1 cellular context compared by ENCODE assay signal in genomic region chr22:36453266-36453607, GRCh38.
A peak's percentile ranks its signal among the peaks of the same experiment; 100 is the strongest.
TF ChIP-seq lines count a peak whose summit lies in the region.

No MANE protein-coding gene starts in this region.

TF ChIP-seq in HepG2, 621 proteins besides CTCF, POLR2A, EP300 and RAD21:
- no peak for TF ChIP-seq ZNF737 (CRISPR knock-in tag; IDR thresholded peaks at IDR 0.05; ENCODE audit: borderline replicate concordance)
- no peak for TF ChIP-seq ARNTL (CRISPR knock-in tag; IDR thresholded peaks at IDR 0.05)
- TF ChIP-seq ELF3 (CRISPR knock-in tag; IDR thresholded peaks at IDR 0.05), result peak; percentile 73
- no peak for TF ChIP-seq MXD3 (CRISPR knock-in tag; IDR thresholded peaks at IDR 0.05)
- no peak for TF ChIP-seq ZNF367 (CRISPR knock-in tag; IDR thresholded peaks at IDR 0.05; ENCODE audit: borderline replicate concordance)
- no peak for TF ChIP-seq GATA4 (IDR thresholded peaks at IDR 0.05; ENCODE audit: borderline replicate concordance, low read depth)
- no peak for TF ChIP-seq TFDP1 (CRISPR knock-in tag; IDR thresholded peaks at IDR 0.05; ENCODE audit: borderline replicate concordance)
- TF ChIP-seq SAP130 (CRISPR knock-in tag; IDR thresholded peaks at IDR 0.05; ENCODE audit: low read depth), result peak; percentile 30; the same call in 1 of the 2 replicates
- no peak for TF ChIP-seq HINFP (CRISPR knock-in tag; IDR thresholded peaks at IDR 0.05; ENCODE audit: low read depth)
- TF ChIP-seq PBX3 (CRISPR knock-in tag; IDR thresholded peaks at IDR 0.05; ENCODE audit: borderline replicate concordance), result no peak
- TF ChIP-seq FOXP4 (CRISPR knock-in tag; IDR thresholded peaks at IDR 0.05), result 0 out of 2 replicates have a peak, but pooled peaks have one; percentile 13
- TF ChIP-seq SKI (IDR thresholded peaks at IDR 0.05; ENCODE audit: partially characterized antibody), result no peak
- no peak for TF ChIP-seq DR1 (CRISPR knock-in tag; IDR thresholded peaks at IDR 0.05)
- TF ChIP-seq ZNF30 (CRISPR knock-in tag; IDR thresholded peaks at IDR 0.05), result no peak
- TF ChIP-seq GATAD2A (CRISPR knock-in tag; IDR thresholded peaks at IDR 0.05), result 0 out of 2 replicates have a peak, but pooled peaks have one; percentile 20
- no peak for TF ChIP-seq TEAD2 (CRISPR knock-in tag; IDR thresholded peaks at IDR 0.05)
- no peak for TF ChIP-seq KAT2B (IDR thresholded peaks at IDR 0.05; ENCODE audit: borderline replicate concordance, low read depth, low read length)
- peak; percentile 40; the same call in 1 of the 2 replicates for TF ChIP-seq ZNF770 (CRISPR knock-in tag; IDR thresholded peaks at IDR 0.05)
- TF ChIP-seq ZFP37 (CRISPR knock-in tag; IDR thresholded peaks at IDR 0.05; ENCODE audit: borderline replicate concordance), result no peak
- TF ChIP-seq MED1 (CRISPR knock-in tag; IDR thresholded peaks at IDR 0.05), result 0 out of 2 replicates have a peak, but pooled peaks have one; percentile 16
- TF ChIP-seq ZSCAN31 (CRISPR knock-in tag; IDR thresholded peaks at IDR 0.05; ENCODE audit: low read depth), result no peak
